In genomic region chrX:3712080-3712869, GRCh38 we compare ENCODE assay signal across 8 cellular contexts. TPM values are rescaled to one million over a fixed set of nuclear protein-coding genes. Genes with fewer than 3 reads are reported as not detected.
DNase-seq lines count a peak whose midpoint lies in the region; ATAC-seq and TF ChIP-seq lines count a peak whose summit lies in the region.

No MANE protein-coding gene starts in this region.

- H3K27me3 ChIP-seq in SJSA1 (replicated peaks) (no peaks in the 10 kb centered on the region), duodenal mucosa (ENCODE audit: control insufficient read depth in 1 of 2, insufficient read depth in 2 of 2, low read length in 2 of 2) (no peaks in the 10 kb centered on the region), muscle layer of colon (ENCODE audit: control insufficient read depth in 1 of 2, insufficient read depth in 2 of 2, low read length in 2 of 2) (no peaks in the 10 kb centered on the region)

- H3K27ac ChIP-seq in SJSA1 (no peak overlapping the region), duodenal mucosa (ENCODE audit: low read depth, low read length) (no peak overlapping the region), muscle layer of colon (ENCODE audit: low read depth, low read length) (peak overlapping the region; percentile 32)

- H3K36me3 ChIP-seq in SJSA1, result no peaks in the 10 kb centered on the region
- no peaks in the 10 kb centered on the region for H3K36me3 ChIP-seq in duodenal mucosa (ENCODE audit: control insufficient read depth in 1 of 2, insufficient read depth in 2 of 2, low read length in 2 of 2)
- no peaks in the 10 kb centered on the region for H3K36me3 ChIP-seq in muscle layer of colon (ENCODE audit: insufficient read depth, low read length)

- peak; percentile 10 for ATAC-seq in GM18505 (IDR thresholded peaks at IDR 0.05; ENCODE audit: unreplicated experiment)
- peak; percentile 0 for ATAC-seq in HG02759 (IDR thresholded peaks at IDR 0.05; ENCODE audit: unreplicated experiment)
- ATAC-seq in GM18861 (IDR thresholded peaks at IDR 0.05; ENCODE audit: unreplicated experiment), result no peak

- peak overlapping the region; percentile 38 to 61 for H3K9ac ChIP-seq in duodenal mucosa (ENCODE audit: low read depth in 1 of 2, low read length in 2 of 2)
- H3K9ac ChIP-seq in muscle layer of colon (ENCODE audit: low read length), result no peak overlapping the region

- H3K4me3 ChIP-seq in SJSA1, result peak overlapping the region; percentile 65
- H3K4me3 ChIP-seq in duodenal mucosa (ENCODE audit: low read depth in 1 of 2, low read length in 2 of 2), result peak overlapping the region; percentile 70 to 71
- H3K4me3 ChIP-seq in muscle layer of colon (ENCODE audit: low read depth in 1 of 2, low read length in 2 of 2), result peak overlapping the region; percentile 16 to 38

- no peak for TF ChIP-seq POLR2A in GM18505 (IDR thresholded peaks at IDR 0.05; ENCODE audit: borderline replicate concordance, extremely low read depth, insufficient read depth, insufficient read length)

- H3K9me3 ChIP-seq in SJSA1 (replicated peaks) (no peaks in the 10 kb centered on the region), duodenal mucosa (ENCODE audit: control insufficient read depth in 1 of 2, low read length in 2 of 2) (no peaks in the 10 kb centered on the region), muscle layer of colon (ENCODE audit: low read length) (no peaks in the 10 kb centered on the region)

- H3K4me1 ChIP-seq in SJSA1 (replicated peaks) (no peaks in the 10 kb centered on the region), duodenal mucosa (ENCODE audit: control insufficient read depth in 1 of 2, insufficient read depth in 2 of 2, low read length in 2 of 2) (peaks cover 0 to 4% of the 10 kb centered on the region in 2 donors), muscle layer of colon (ENCODE audit: insufficient read depth, low read length) (no peaks in the 10 kb centered on the region)

- DNase-seq in SJSA1 (ENCODE audit: low read depth in 1 of 2, low spot score in 2 of 2) (no peak), NCI-H1930 (lab: John Stamatoyannopoulos, UW) (no peak)
- DNase-seq in stimulated activated naive CD4-positive, alpha-beta T cell treated with Interleukin-2 at 50 U/mL for 16 hours (lab: John Stamatoyannopoulos, UW), result no peak

RNA-seq across cellular contexts. Expression of gene PRKX, which starts 1.2 kb away (rescaled TPM):
- 3.7 and 8.3 TPM in 2 replicates for total RNA-seq in SJSA1 (2014; rRNA removed; shearing (Covaris generic))
